In genomic region chr1:84995484-84996334, GRCh38 we compare ENCODE assay signal across 8 cellular contexts. TPM values are rescaled to one million over a fixed set of nuclear protein-coding genes. Genes with fewer than 3 reads are reported as not detected.
DNase-seq lines count a peak whose midpoint lies in the region; ATAC-seq and TF ChIP-seq lines count a peak whose summit lies in the region.

No MANE protein-coding gene starts in this region.

- intact Hi-C loops in colonic mucosa (cut with DNase I), result no loop called here
- intact Hi-C loops in left ventricle myocardium superior (cut with micrococcal nuclease), result no loop called here

- in situ Hi-C loops in GM13977 (cut with MboI; ENCODE audit: low pct_unique_long_range_greater_than_20kb, low sequenced_read_pairs, unreplicated experiment), result no loop called here

- TF ChIP-seq CTCF in GM13977 (IDR thresholded peaks at IDR 0.05; ENCODE audit: extremely low read depth, insufficient read depth, missing control alignments), result no peak
- TF ChIP-seq CTCF in colonic mucosa (IDR thresholded peaks at IDR 0.05), result no peak
- no peak for TF ChIP-seq CTCF in right atrium auricular region (IDR thresholded peaks at IDR 0.05)

- peaks cover 12% of the 10 kb centered on the region for H3K4me1 ChIP-seq in colonic mucosa
- H3K4me1 ChIP-seq in right atrium auricular region, result peaks cover 0 to 15% of the 10 kb centered on the region in 2 donors

- peak overlapping the region; percentile 80 for H3K4me3 ChIP-seq in colonic mucosa
- no peak overlapping the region for H3K4me3 ChIP-seq in right atrium auricular region

- H3K27me3 ChIP-seq in colonic mucosa (peaks cover 21% of the 10 kb centered on the region), right atrium auricular region (peaks cover 0 to 4% of the 10 kb centered on the region in 2 donors)

- DNase-seq in GM13977 (ENCODE audit: low spot score) (peak; percentile 78), colonic mucosa (no peak), right atrium auricular region (ENCODE audit: low spot score) (no peak), left ventricle myocardium superior (no peak), NCI-H1436 (lab: John Stamatoyannopoulos, UW) (no peak), A172 (ENCODE audit: low spot score) (no peak)

- H3K27ac ChIP-seq in colonic mucosa (peak overlapping the region; percentile 57), right atrium auricular region (no peak overlapping the region)

- H3K36me3 ChIP-seq in colonic mucosa, result no peaks in the 10 kb centered on the region
- H3K36me3 ChIP-seq in right atrium auricular region, result no peaks in the 10 kb centered on the region

- ATAC-seq in GM21381 (IDR thresholded peaks at IDR 0.05; ENCODE audit: unreplicated experiment) (peak; percentile 44), HG03469 (IDR thresholded peaks at IDR 0.05; ENCODE audit: unreplicated experiment) (peak; percentile 36), left ventricle myocardium superior (no peak)

- H3K9me3 ChIP-seq in colonic mucosa, result no peaks in the 10 kb centered on the region
- no peaks in the 10 kb centered on the region for H3K9me3 ChIP-seq in right atrium auricular region

- peak overlapping the region in 1 of 2 donors; percentile 54 for H3K9ac ChIP-seq in colonic mucosa (ENCODE audit: low read depth in 2 of 2, low read length in 2 of 2)

RNA-seq across cellular contexts. Expression of gene MCOLN2, which starts 1.2 kb away (rescaled TPM):
- total RNA-seq in colonic mucosa (10 to 100 TPM; 15.4 to 21.6 TPM), right atrium auricular region (under 1 TPM in 1 of 2 donors, not detected in 1; 0.90 TPM), left ventricle myocardium superior (0.52 TPM)
- total RNA-seq in A172 (2014; rRNA removed; shearing (Covaris generic)), result 3.9 and 6.9 TPM in 2 replicates

RNA-seq across cellular contexts. Expression of gene MCOLN3, which starts 52.6 kb away (rescaled TPM):
- total RNA-seq in colonic mucosa, result 1 to 10 TPM in 1 of 2 donors, under 1 TPM in 1; 0.98 to 1.1 TPM
- total RNA-seq in right atrium auricular region, result 1 to 10 TPM; 2.9 to 5.5 TPM
- 0.72 TPM for total RNA-seq in left ventricle myocardium superior
- total RNA-seq in A172 (2014; rRNA removed; shearing (Covaris generic)), result 19.3 and 22.4 TPM in 2 replicates
